Comparison of ENCODE assay signal across 1 cellular context in genomic region chr18:63166142-63166541, GRCh38.
TF ChIP-seq lines count a peak whose summit lies in the region.

No MANE protein-coding gene starts in this region.

TF ChIP-seq in IMR-90, 13 proteins besides CTCF, POLR2A, EP300 and RAD21 (continued from another document):
- TF ChIP-seq RCOR1 (IDR thresholded peaks at IDR 0.05; ENCODE audit: insufficient replicate concordance, low read length) (no peak), SMC3 (IDR thresholded peaks at IDR 0.05; ENCODE audit: low read depth, low read length) (no peak), USF2 (IDR thresholded peaks at IDR 0.05; ENCODE audit: low read depth, low read length) (no peak), MAZ (IDR thresholded peaks at IDR 0.05; ENCODE audit: borderline replicate concordance, low read depth, low read length) (no peak), RFX5 (IDR thresholded peaks at IDR 0.05; ENCODE audit: low read depth, low read length) (no peak), BHLHE40 (IDR thresholded peaks at IDR 0.05; ENCODE audit: low read depth, low read length) (no peak)
